22 cellular contexts compared by ENCODE assay signal in genomic region chr14:95418858-95419257, GRCh38.
"Had no signal": no experiment of that assay in that cellular context is flagged by ENCODE, and none has a peak within 500 bp of the region (broad histone marks: within the 10 kb centered on the region; RNA-seq: fewer than 3 reads in every experiment).

No MANE protein-coding gene starts in this region.

- DNase-seq: IMR-90; Karpas-422; KG1; MG63; NCI-H1092; NCI-H1105 treated with DMSO at 0.1 percent for 48 hours; NCI-H1417 treated with DMSO at 0.1 percent for 48 hours; NCI-H187; NCI-H2029; NCI-H2081 treated with DMSO at 0.1 percent for 48 hours; NCI-H2171; NCI-H226; NCI-H446; NCI-H510A; NCI-H524 treated with DMSO at 0.1 percent for 48 hours; NCI-H69; NCI-H774; NK-92 treated with Interleukin-12 subunit alpha and Interleukin-12 subunit beta, amount 100 ng/mL, for 24 hours; PC-3; SHP77; SK-N-SH had no signal

- ATAC-seq: Panc1, PC-3 had no signal
